In genomic region chr11:78418584-78419211, GRCh38 we compare ENCODE assay signal across 8 cellular contexts. TPM values are rescaled to one million over a fixed set of nuclear protein-coding genes. Genes with fewer than 3 reads are reported as not detected.
DNase-seq lines count a peak whose midpoint lies in the region; ATAC-seq and TF ChIP-seq lines count a peak whose summit lies in the region.

No MANE protein-coding gene starts in this region.

- peak overlapping the region; percentile 69 for H3K4me3 ChIP-seq in BJ (ENCODE audit: low read depth, low read length)
- H3K4me3 ChIP-seq in mammary epithelial cell (replicated peaks in 1 of 3; ENCODE audit: insufficient read depth in 1 of 3, low read depth in 2 of 3, low read length in 3 of 3), result no peak overlapping the region
- H3K4me3 ChIP-seq in muscle layer of colon (ENCODE audit: low read depth in 1 of 2, low read length in 2 of 2), result peak overlapping the region; percentile 55 to 62

- dilution Hi-C loops in mammary epithelial cell (cut with HindIII; ENCODE audit: low sequenced_read_pairs), result no loop called here

- no peaks in the 10 kb centered on the region for H3K36me3 ChIP-seq in BJ (ENCODE audit: control insufficient read depth, insufficient read depth, low read length)
- H3K36me3 ChIP-seq in mammary epithelial cell (ENCODE audit: insufficient read depth, low read length), result no peaks in the 10 kb centered on the region
- H3K36me3 ChIP-seq in muscle layer of colon (ENCODE audit: insufficient read depth, low read length), result no peaks in the 10 kb centered on the region

- H3K9me3 ChIP-seq in mammary epithelial cell (replicated peaks; ENCODE audit: insufficient read depth, low read length) (no peaks in the 10 kb centered on the region), muscle layer of colon (ENCODE audit: low read length) (no peaks in the 10 kb centered on the region)

- no peaks in the 10 kb centered on the region for H3K27me3 ChIP-seq in BJ (ENCODE audit: control insufficient read depth, insufficient read depth, low read length)
- no peaks in the 10 kb centered on the region for H3K27me3 ChIP-seq in mammary epithelial cell (ENCODE audit: insufficient read depth, low read length)
- no peaks in the 10 kb centered on the region for H3K27me3 ChIP-seq in muscle layer of colon (ENCODE audit: control insufficient read depth in 1 of 2, insufficient read depth in 2 of 2, low read length in 2 of 2)

- H3K27ac ChIP-seq in mammary epithelial cell (ENCODE audit: insufficient read depth, low read depth, low read length), result no peak overlapping the region
- peak overlapping the region; percentile 66 for H3K27ac ChIP-seq in muscle layer of colon (ENCODE audit: low read depth, low read length)

- no peak for DNase-seq in BJ (ENCODE audit: low read depth)
- peak; percentile 12 for DNase-seq in M059J (ENCODE audit: low read depth)
- no peak for DNase-seq in mammary epithelial cell
- DNase-seq in kidney tubule cell (ENCODE audit: low spot score), result no peak
- no peak for DNase-seq in 8988T
- DNase-seq in NCI-H82 (lab: John Stamatoyannopoulos, UW), result no peak

- H3K4me1 ChIP-seq in mammary epithelial cell (ENCODE audit: insufficient read depth, low read length) (peaks cover 9% of the 10 kb centered on the region), muscle layer of colon (ENCODE audit: insufficient read depth, low read length) (peaks cover 22% of the 10 kb centered on the region)

- in situ Hi-C loops in mammary epithelial cell (cut with MboI; ENCODE audit: low sequenced_read_pairs in 2 of 2), result loop anchor here (10.0 kb wide), 1 partner anchor 146 kb away; no protein-coding TSS in a partner anchor

- BruUV-seq in mammary epithelial cell (replicated peaks; lab: Mats Ljungman, UMichigan), result no TSS peak

- no peaks in the 10 kb centered on the region for H3K79me2 ChIP-seq in mammary epithelial cell (ENCODE audit: insufficient read depth, low read length)

- intact Hi-C loops in mammary epithelial cell (cut with micrococcal nuclease), result loop anchor here (1.0 kb wide), 1 partner anchor 146 kb away; no protein-coding TSS in a partner anchor

- ATAC-seq in esophagus mucosa, result no peak

- WGBS in mammary epithelial cell (ENCODE audit: low coverage, missing lambda C conversion rate), result 66% methylated on average over 11 of the region's 11 CpGs

- H2AFZ ChIP-seq in mammary epithelial cell (ENCODE audit: low read depth, low read length), result peak overlapping the region; percentile 82

- H3K9ac ChIP-seq in mammary epithelial cell (ENCODE audit: insufficient read depth, low read length), result no peak overlapping the region
- H3K9ac ChIP-seq in muscle layer of colon (ENCODE audit: low read length), result no peak overlapping the region

- TF ChIP-seq CTCF in BJ (IDR thresholded peaks at IDR 0.05; ENCODE audit: insufficient read depth, low read depth, low read length) (no peak), mammary epithelial cell (conservative IDR thresholded peaks at IDR 0.05 in 1 of 2, IDR thresholded peaks at IDR 0.05 in 1 of 2; ENCODE audit: extremely low read depth in 1 of 2, insufficient read depth in 1 of 2, low read depth in 1 of 2, low read length in 2 of 2) (no peak)

- H3K4me2 ChIP-seq in mammary epithelial cell (ENCODE audit: insufficient read depth, low read depth, low read length), result peak overlapping the region; percentile 94

- H4K20me1 ChIP-seq in mammary epithelial cell (ENCODE audit: insufficient read depth, low read length), result no peaks in the 10 kb centered on the region

- CTCF ChIA-PET in BJ (lab: Yijun Ruan, JAX), result interaction anchor here (0.6 to 5.9 kb wide), 8 partner anchors 9 to 270 kb away, joined by 3 to 50 read pairs (median 4); no protein-coding TSS in a partner anchor
- CTCF ChIA-PET in mammary epithelial cell (lab: Charles Lee; ENCODE audit: low non-redundant PET), result no interaction called here

- POLR2A ChIA-PET in BJ (lab: Charles Lee), result no interaction called here

RNA-seq across cellular contexts. Expression of gene GAB2, which starts 1.1 kb away (rescaled TPM):
- polyA plus RNA-seq in BJ (2011; rRNA removed) (8.4 and 12.2 TPM in 2 replicates), mammary epithelial cell (0.40 TPM)
- 12.1 and 13.9 TPM in 2 replicates for polyA minus RNA-seq in BJ (2011; rRNA and poly(A)+ RNA removed)
- total RNA-seq in M059J (2014; rRNA removed; shearing (Covaris generic)), result 1.7 and 2.9 TPM in 2 replicates
- total RNA-seq in mammary epithelial cell (1 to 10 TPM; 1.0 to 4.3 TPM), esophagus mucosa (10.8 TPM)
- polyA minus RNA-seq in mammary epithelial cell, result 2.0 TPM

Comparison
In these comparisons a context has a peak if more than half of its experiments do, and no peak if none do; other contexts are left out.
1. H3K4me3 ChIP-seq: peak in BJ (single experiment) and muscle layer of colon (2 of 2); none in mammary epithelial cell (0 of 3).